ENCODE assay signal across 8 cellular contexts in the genomic region with DNA sequence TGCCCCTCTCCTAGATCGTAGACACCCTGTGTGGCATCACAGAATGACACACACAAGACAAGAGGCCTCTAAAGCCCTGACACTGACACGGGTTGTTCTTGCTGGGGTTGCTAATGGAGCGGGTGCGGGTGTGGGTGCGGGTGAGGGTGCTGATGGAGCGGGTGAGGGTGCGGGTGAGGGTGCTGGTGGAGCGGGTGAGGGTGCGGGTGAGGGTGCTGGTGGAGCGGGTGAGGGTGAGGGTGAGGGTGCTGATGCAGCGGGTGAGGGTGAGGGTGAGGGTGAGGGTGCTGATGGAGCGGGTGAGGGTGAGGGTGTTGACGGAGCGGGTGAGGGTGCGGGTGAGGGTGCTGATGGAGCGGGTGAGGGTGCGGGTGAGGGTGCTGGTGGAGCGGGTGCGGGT.
A peak's percentile ranks its signal among the peaks of the same experiment; 100 is the strongest.
DNase-seq lines count a peak whose midpoint lies in the region; ATAC-seq, FAIRE-seq and TF ChIP-seq lines count a peak whose summit lies in the region.
"Not testable (repeated sequence)": the region's sequence is repeated elsewhere in the genome, so short reads cannot be mapped to it uniquely, and the experiment has no call there.

No MANE protein-coding gene starts in this region.

- H2AFZ ChIP-seq in DND-41 (ENCODE audit: low read depth, low read length); K562 (ENCODE audit: low read depth, low read length); H1 (ENCODE audit: low read length); HepG2 (ENCODE audit: low read length); neural progenitor cell (replicated peaks): not testable (repeated sequence)

- not testable (repeated sequence) for H2AK5ac ChIP-seq in H1 (ENCODE audit: low read depth, low read length)

- H3K36me3 Mint-ChIP-seq in neural progenitor cell: not testable (repeated sequence)
- peaks cover 38% of the 10 kb centered on the region for H3K36me3 Mint-ChIP-seq in stimulated activated effector memory CD8-positive, alpha-beta T cell treated with anti-CD3 and anti-CD28 coated beads, Interleukin-12 subunit alpha, Interleukin-12 subunit beta, amount 100 ng/mL, for 72 hours

- not testable (repeated sequence) for BruUV-seq in K562 (replicated peaks; lab: Mats Ljungman, UMichigan); HepG2 (replicated peaks; lab: Mats Ljungman, UMichigan)

- H3K4me1 Mint-ChIP-seq in neural progenitor cell: peaks cover 19% of the 10 kb centered on the region
- H3K4me1 Mint-ChIP-seq in stimulated activated effector memory CD8-positive, alpha-beta T cell treated with anti-CD3 and anti-CD28 coated beads, Interleukin-12 subunit alpha, Interleukin-12 subunit beta, amount 100 ng/mL, for 72 hours: peaks cover 52% of the 10 kb centered on the region

- peaks cover 13% of the 10 kb centered on the region for H3K79me2 ChIP-seq in DND-41 (ENCODE audit: insufficient read depth, low read length)
- not testable (repeated sequence) for H3K79me2 ChIP-seq in K562 (ENCODE audit: control insufficient read depth, insufficient read depth, low read length); H1 (ENCODE audit: control insufficient read depth in 1 of 2, insufficient read depth in 2 of 2, low read length in 2 of 2); HepG2 (ENCODE audit: insufficient read depth, low read length); neural progenitor cell (ENCODE audit: low read depth)

- not testable (repeated sequence) for TF ChIP-seq EP300 in K562 (IDR thresholded peaks at IDR 0.05; ENCODE audit: low read length); H1 (IDR thresholded peaks at IDR 0.05; ENCODE audit: borderline replicate concordance in 1 of 2, low read depth in 2 of 2, low read length in 2 of 2); HepG2 (IDR thresholded peaks at IDR 0.05; ENCODE audit: low read depth in 2 of 2, low read length in 2 of 2); HepG2 (CRISPR knock-in tag; IDR thresholded peaks at IDR 0.05; ENCODE audit: borderline replicate concordance)

- not testable (repeated sequence) for H3K9me3 Mint-ChIP-seq in neural progenitor cell; stimulated activated effector memory CD8-positive, alpha-beta T cell treated with anti-CD3 and anti-CD28 coated beads, Interleukin-12 subunit alpha, Interleukin-12 subunit beta, amount 100 ng/mL, for 72 hours

- H3K27ac ChIP-seq in DND-41 (ENCODE audit: low read length): peak overlapping the region; percentile 15; the same call in 1 of the 2 replicates
- H3K27ac ChIP-seq in WERI-Rb-1; K562 (ENCODE audit: extremely low read depth, low read depth, low read length); H1 (ENCODE audit: low read depth, low read length); HepG2 (ENCODE audit: extremely low read length, insufficient read depth, low read length); neural progenitor cell: not testable (repeated sequence)

- H3K9me3 ChIP-seq in DND-41 (ENCODE audit: insufficient read depth, low read length, severe bottlenecking); WERI-Rb-1 (ENCODE audit: severe bottlenecking); K562 (replicated peaks; ENCODE audit: control insufficient read depth, insufficient read depth, low read depth, low read length); H1 (ENCODE audit: insufficient read depth in 2 of 2, low read depth in 1 of 2, low read length in 1 of 2); HepG2 (ENCODE audit: low read length); neural progenitor cell (ENCODE audit: low read depth): not testable (repeated sequence)

- not testable (repeated sequence) for H3K27me3 ChIP-seq in DND-41 (ENCODE audit: insufficient read depth, low read length, poor library complexity); WERI-Rb-1 (ENCODE audit: insufficient read depth, low read depth, severe bottlenecking); K562 (ENCODE audit: control insufficient read depth in 2 of 2, insufficient read depth in 2 of 2, low read length in 2 of 2); H1 (replicated peaks in 1 of 4; ENCODE audit: control insufficient read depth in 3 of 4, extremely low read depth in 1 of 4, insufficient read depth in 3 of 4, low read length in 3 of 4); HepG2 (ENCODE audit: control insufficient read depth in 1 of 2, insufficient read depth in 2 of 2, low read length in 2 of 2); neural progenitor cell

- in situ Hi-C loops in K562 (cut with MboI); HepG2 (cut with HindIII; ENCODE audit: extremely low pct_ligation_motif_present, low pct_unique_long_range_greater_than_20kb): not testable (repeated sequence)

- H3K23me2 ChIP-seq in H1 (ENCODE audit: low read depth, low read length): not testable (repeated sequence)

- CTCF ChIA-PET in K562 (lab: Yijun Ruan, JAX; ENCODE audit: low intra/inter-chr PET ratio): not testable (repeated sequence)
- CTCF ChIA-PET in H1 (lab: Charles Lee; ENCODE audit: partially characterized antibody) (interaction anchor here (1.0 to 2.0 kb wide), 2 partner anchors 49 to 50 kb away, joined by 4 to 5 read pairs; no protein-coding TSS in a partner anchor), HepG2 (lab: Yijun Ruan, JAX; ENCODE audit: low intra/inter-chr PET ratio, low total read pairs) (interaction anchor here (1.3 kb wide), 1 partner anchor 70 kb away, joined by 6 read pairs; no protein-coding TSS in a partner anchor)

- H3K27ac Mint-ChIP-seq in neural progenitor cell: peak overlapping the region; percentile 24
- H3K27ac Mint-ChIP-seq in stimulated activated effector memory CD8-positive, alpha-beta T cell treated with anti-CD3 and anti-CD28 coated beads, Interleukin-12 subunit alpha, Interleukin-12 subunit beta, amount 100 ng/mL, for 72 hours: peak overlapping the region; percentile 29

- not testable (repeated sequence) for ATAC-seq in DND-41 (ENCODE audit: insufficient read depth, low read depth); K562; HepG2; stimulated activated effector memory CD8-positive, alpha-beta T cell treated with anti-CD3 and anti-CD28 coated beads, Interleukin-12 subunit alpha, Interleukin-12 subunit beta, amount 100 ng/mL, for 72 hours

- not testable (repeated sequence) for H4K20me1 ChIP-seq in DND-41 (ENCODE audit: insufficient read depth, low read length); K562 (replicated peaks; ENCODE audit: control insufficient read depth, insufficient read depth, low read length); H1 (replicated peaks in 1 of 2; ENCODE audit: control insufficient read depth in 1 of 2, insufficient read depth in 2 of 2, low read length in 2 of 2); HepG2 (ENCODE audit: insufficient read depth, low read length); neural progenitor cell (ENCODE audit: low read depth)

- POLR2A ChIA-PET in K562 (lab: Yijun Ruan, JAX); H1 (lab: Charles Lee; ENCODE audit: partially characterized antibody); HepG2 (lab: Yijun Ruan, JAX): not testable (repeated sequence)

- not testable (repeated sequence) for H3K9me1 ChIP-seq in K562 (ENCODE audit: control insufficient read depth, insufficient read depth, low read length)

- FAIRE-seq in K562 (lab: Jason Lieb, UNC); H1 (lab: Jason Lieb, UNC); HepG2 (lab: Jason Lieb, UNC): not testable (repeated sequence)

- H2BK15ac ChIP-seq in H1 (ENCODE audit: low read length): not testable (repeated sequence)

- H3K18ac ChIP-seq in H1 (ENCODE audit: extremely low read depth, low read length): not testable (repeated sequence)

- not testable (repeated sequence) for H4K91ac ChIP-seq in H1 (replicated peaks; ENCODE audit: insufficient read length, low read length)

- not testable (repeated sequence) for TF ChIP-seq CTCF in DND-41 (IDR thresholded peaks at IDR 0.05; ENCODE audit: borderline replicate concordance, extremely low read depth, low read length, poor library complexity, severe bottlenecking); WERI-Rb-1 (IDR thresholded peaks at IDR 0.05; ENCODE audit: low read depth, low read length); K562 (IDR thresholded peaks at IDR 0.05 in 2 of 3, conservative IDR thresholded peaks at IDR 0.05 in 1 of 3; ENCODE audit: insufficient read depth in 2 of 3, low read depth in 1 of 3, low read length in 3 of 3); H1 (IDR thresholded peaks at IDR 0.05; ENCODE audit: control extremely low read depth in 1 of 3, insufficient read depth in 1 of 3, low read depth in 1 of 3, low read length in 3 of 3); HepG2 (CRISPR knock-in tag; IDR thresholded peaks at IDR 0.05); neural progenitor cell (IDR thresholded peaks at IDR 0.05)

- not testable (repeated sequence) for H3K4me3 ChIP-seq in DND-41 (ENCODE audit: low read depth in 1 of 2, low read length in 2 of 2); WERI-Rb-1 (ENCODE audit: low read depth, low read length); K562; H1 (ENCODE audit: extremely low read depth in 1 of 4, insufficient read depth in 2 of 4, low read depth in 3 of 4, low read length in 4 of 4); HepG2 (replicated peaks in 1 of 3; ENCODE audit: insufficient read depth in 1 of 3, low read depth in 2 of 3, low read length in 3 of 3); neural progenitor cell

- not testable (repeated sequence) for H3K27me3 Mint-ChIP-seq in neural progenitor cell (ENCODE audit: insufficient read depth, low read depth)

- 0 out of 2 replicates have a peak overlapping the region, but pooled peaks have one; percentile 25 for H4K8ac ChIP-seq in H1 (ENCODE audit: extremely low read depth, insufficient read depth, low read length)

- peaks cover 12% of the 10 kb centered on the region for H3F3A ChIP-seq in neural progenitor cell (ENCODE audit: low read depth)

- not testable (repeated sequence) for DNase-seq in DND-41; H1 (ENCODE audit: low read depth in 1 of 2, low spot score in 2 of 2); HepG2 (ENCODE audit: low spot score); neural progenitor cell (ENCODE audit: low spot score); stimulated activated effector memory CD8-positive, alpha-beta T cell treated with anti-CD3 and anti-CD28 coated beads, Interleukin-12 subunit alpha, Interleukin-12 subunit beta, amount 100 ng/mL, for 72 hours (ENCODE audit: low spot score in 2 of 2)
- DNase-seq in WERI-Rb-1 (peak; percentile 23), K562 (ENCODE audit: extremely low read depth in 1 of 4, low spot score in 3 of 4) (peak in 2 of 4 experiments; percentile 17 to 34), ureter (ENCODE audit: low spot score) (peak; percentile 64)

- H3K4me2 ChIP-seq in DND-41 (ENCODE audit: insufficient read depth, low read length); K562 (ENCODE audit: insufficient read depth, low read length); H1 (ENCODE audit: insufficient read depth in 1 of 2, low read depth in 2 of 2, low read length in 2 of 2); HepG2 (ENCODE audit: low read depth, low read length); neural progenitor cell: not testable (repeated sequence)

- intact Hi-C loops in K562 (cut with micrococcal nuclease); HepG2 (cut with micrococcal nuclease; ENCODE audit: unreplicated experiment): not testable (repeated sequence)

- TF ChIP-seq POLR2A in K562 (conservative IDR thresholded peaks at IDR 0.05); H1 (IDR thresholded peaks at IDR 0.05; ENCODE audit: control extremely low read depth in 1 of 2, low read depth in 2 of 2, low read length in 2 of 2); HepG2 (IDR thresholded peaks at IDR 0.05; ENCODE audit: insufficient read depth in 1 of 2, low read depth in 2 of 2, low read length in 2 of 2): not testable (repeated sequence)

- H3K36me3 ChIP-seq in DND-41 (ENCODE audit: insufficient read depth, low read length): peaks cover 25% of the 10 kb centered on the region
- not testable (repeated sequence) for H3K36me3 ChIP-seq in WERI-Rb-1; K562 (ENCODE audit: control insufficient read depth, insufficient read depth, low read length); H1 (ENCODE audit: control insufficient read depth in 2 of 4, insufficient read depth in 4 of 4, low read length in 3 of 4); HepG2 (replicated peaks in 1 of 2; ENCODE audit: control insufficient read depth in 1 of 2, insufficient read depth in 2 of 2, low read length in 2 of 2); neural progenitor cell

- not testable (repeated sequence) for TF ChIP-seq RAD21 in K562 (CRISPR knock-in tag; conservative IDR thresholded peaks at IDR 0.05 in 1 of 2, IDR thresholded peaks at IDR 0.05 in 1 of 2); H1 (IDR thresholded peaks at IDR 0.05 in 1 of 2, conservative IDR thresholded peaks at IDR 0.05 in 1 of 2; ENCODE audit: low read depth in 2 of 2, low read length in 2 of 2); HepG2 (CRISPR knock-in tag; IDR thresholded peaks at IDR 0.05)

- not testable (repeated sequence) for H2BK20ac ChIP-seq in H1 (ENCODE audit: low read length)

- WGBS in K562 (ENCODE audit: insufficient coverage, low coverage, missing lambda C conversion rate): 90% methylated on average over 3 of the region's 19 CpGs
- 91% methylated on average over 7 of the region's 19 CpGs; no CpG with 5 or more reads in 1 of the 2 experiments for WGBS in H1 (ENCODE audit: extremely low coverage in 1 of 2, insufficient coverage in 1 of 2, insufficient read length in 1 of 2, insufficient replicate concordance in 2 of 2, low coverage in 1 of 2, low lambda C conversion rate in 2 of 2, missing lambda C conversion rate in 1 of 2), 2 experiments
- WGBS in HepG2 (ENCODE audit: low lambda C conversion rate): 96% methylated on average over 19 of the region's 19 CpGs

- H2BK5ac ChIP-seq in H1 (ENCODE audit: low read depth, low read length): not testable (repeated sequence)

- H3K79me1 ChIP-seq in H1 (ENCODE audit: low read depth, low read length): not testable (repeated sequence)

- not testable (repeated sequence) for H3K9ac ChIP-seq in DND-41 (ENCODE audit: low read depth, low read length); K562 (ENCODE audit: insufficient read depth in 1 of 2, low read depth in 2 of 2, low read length in 2 of 2); H1 (replicated peaks in 1 of 4; ENCODE audit: extremely low read depth in 1 of 4, low read depth in 3 of 4, low read length in 3 of 4); HepG2 (ENCODE audit: insufficient read depth, low read depth, low read length); neural progenitor cell

- not testable (repeated sequence) for H3K56ac ChIP-seq in H1 (replicated peaks; ENCODE audit: insufficient read length, low read depth, low read length)

- not testable (repeated sequence) for H3K4ac ChIP-seq in H1 (replicated peaks; ENCODE audit: insufficient read length, low read depth, low read length)

- H3K4me1 ChIP-seq in DND-41 (ENCODE audit: insufficient read depth, low read length) (peaks cover 42% of the 10 kb centered on the region), K562 (replicated peaks in 1 of 2; ENCODE audit: control insufficient read depth in 2 of 2, insufficient read depth in 2 of 2, low read length in 2 of 2) (peaks cover 0 to 43% of the 10 kb centered on the region in 2 experiments; a peak in 3 of 5 replicates), HepG2 (ENCODE audit: insufficient read depth, low read length) (peaks cover 33% of the 10 kb centered on the region), neural progenitor cell (peaks cover 20% of the 10 kb centered on the region)
- H3K4me1 ChIP-seq in H1 (replicated peaks in 1 of 4; ENCODE audit: control insufficient read depth in 3 of 4, insufficient read depth in 4 of 4, low read length in 3 of 4): not testable (repeated sequence)

- H3K14ac ChIP-seq in H1 (ENCODE audit: insufficient read length): not testable (repeated sequence)

- not testable (repeated sequence) for H3K23ac ChIP-seq in H1 (ENCODE audit: insufficient read length)

- H2BK12ac ChIP-seq in H1 (ENCODE audit: low read depth, low read length): not testable (repeated sequence)

- not testable (repeated sequence) for H3K4me3 Mint-ChIP-seq in neural progenitor cell; stimulated activated effector memory CD8-positive, alpha-beta T cell treated with anti-CD3 and anti-CD28 coated beads, Interleukin-12 subunit alpha, Interleukin-12 subunit beta, amount 100 ng/mL, for 72 hours

- not testable (repeated sequence) for H2BK120ac ChIP-seq in H1 (replicated peaks; ENCODE audit: low read depth, low read length)

- not testable (repeated sequence) for H4K5ac ChIP-seq in H1 (ENCODE audit: insufficient read length, low read depth, low read length)
